ENCODE assay signal across 1 cellular context in genomic region chr16:81767987-81768592, GRCh38.
A peak's percentile ranks its signal among the peaks of the same experiment; 100 is the strongest.
TF ChIP-seq lines count a peak whose summit lies in the region.

No MANE protein-coding gene starts in this region.

TF ChIP-seq in HepG2, 621 proteins besides CTCF, POLR2A, EP300 and RAD21 (continued from another document and continues in another):
- TF ChIP-seq ZNF280D (CRISPR knock-in tag; IDR thresholded peaks at IDR 0.05), result peak; percentile 46; the same call in 1 of the 2 replicates
- peak; percentile 87 for TF ChIP-seq ZNF614 (CRISPR knock-in tag; IDR thresholded peaks at IDR 0.05; ENCODE audit: borderline replicate concordance)
- TF ChIP-seq ZNF383 (CRISPR knock-in tag; IDR thresholded peaks at IDR 0.05; ENCODE audit: borderline replicate concordance), result no peak
- TF ChIP-seq, protein P1, sequence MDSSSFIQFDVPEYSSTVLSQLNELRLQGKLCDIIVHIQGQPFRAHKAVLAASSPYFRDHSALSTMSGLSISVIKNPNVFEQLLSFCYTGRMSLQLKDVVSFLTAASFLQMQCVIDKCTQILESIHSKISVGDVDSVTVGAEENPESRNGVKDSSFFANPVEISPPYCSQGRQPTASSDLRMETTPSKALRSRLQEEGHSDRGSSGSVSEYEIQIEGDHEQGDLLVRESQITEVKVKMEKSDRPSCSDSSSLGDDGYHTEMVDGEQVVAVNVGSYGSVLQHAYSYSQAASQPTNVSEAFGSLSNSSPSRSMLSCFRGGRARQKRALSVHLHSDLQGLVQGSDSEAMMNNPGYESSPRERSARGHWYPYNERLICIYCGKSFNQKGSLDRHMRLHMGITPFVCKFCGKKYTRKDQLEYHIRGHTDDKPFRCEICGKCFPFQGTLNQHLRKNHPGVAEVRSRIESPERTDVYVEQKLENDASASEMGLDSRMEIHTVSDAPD (CRISPR knock-in tag; IDR thresholded peaks at IDR 0.05), result no peak
- TF ChIP-seq, protein P2, sequence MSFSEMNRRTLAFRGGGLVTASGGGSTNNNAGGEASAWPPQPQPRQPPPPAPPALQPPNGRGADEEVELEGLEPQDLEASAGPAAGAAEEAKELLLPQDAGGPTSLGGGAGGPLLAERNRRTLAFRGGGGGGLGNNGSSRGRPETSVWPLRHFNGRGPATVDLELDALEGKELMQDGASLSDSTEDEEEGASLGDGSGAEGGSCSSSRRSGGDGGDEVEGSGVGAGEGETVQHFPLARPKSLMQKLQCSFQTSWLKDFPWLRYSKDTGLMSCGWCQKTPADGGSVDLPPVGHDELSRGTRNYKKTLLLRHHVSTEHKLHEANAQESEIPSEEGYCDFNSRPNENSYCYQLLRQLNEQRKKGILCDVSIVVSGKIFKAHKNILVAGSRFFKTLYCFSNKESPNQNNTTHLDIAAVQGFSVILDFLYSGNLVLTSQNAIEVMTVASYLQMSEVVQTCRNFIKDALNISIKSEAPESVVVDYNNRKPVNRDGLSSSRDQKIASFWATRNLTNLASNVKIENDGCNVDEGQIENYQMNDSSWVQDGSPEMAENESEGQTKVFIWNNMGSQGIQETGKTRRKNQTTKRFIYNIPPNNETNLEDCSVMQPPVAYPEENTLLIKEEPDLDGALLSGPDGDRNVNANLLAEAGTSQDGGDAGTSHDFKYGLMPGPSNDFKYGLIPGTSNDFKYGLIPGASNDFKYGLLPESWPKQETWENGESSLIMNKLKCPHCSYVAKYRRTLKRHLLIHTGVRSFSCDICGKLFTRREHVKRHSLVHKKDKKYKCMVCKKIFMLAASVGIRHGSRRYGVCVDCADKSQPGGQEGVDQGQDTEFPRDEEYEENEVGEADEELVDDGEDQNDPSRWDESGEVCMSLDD (CRISPR knock-in tag; IDR thresholded peaks at IDR 0.05; ENCODE audit: borderline replicate concordance), result no peak
- TF ChIP-seq ZNF552 (CRISPR knock-in tag; IDR thresholded peaks at IDR 0.05; ENCODE audit: borderline replicate concordance), result no peak
- TF ChIP-seq SRSF4 (IDR thresholded peaks at IDR 0.05; ENCODE audit: low read depth, low read length, poor library complexity, severe bottlenecking), result no peak
- TF ChIP-seq SIN3A (IDR thresholded peaks at IDR 0.05; ENCODE audit: borderline replicate concordance, low read depth, low read length), result peak; percentile 67; the same call in 1 of the 2 replicates
- TF ChIP-seq FOXA1 (IDR thresholded peaks at IDR 0.05), result peak; percentile 95
- TF ChIP-seq FOXA1 (CRISPR knock-in tag; IDR thresholded peaks at IDR 0.05), result peak; percentile 93
- 0 out of 2 replicates have a peak, but pooled peaks have one; percentile 25 for TF ChIP-seq ZNF512B (CRISPR knock-in tag; IDR thresholded peaks at IDR 0.05; ENCODE audit: borderline replicate concordance)
- no peak for TF ChIP-seq STAT5B (CRISPR knock-in tag; IDR thresholded peaks at IDR 0.05)
- no peak for TF ChIP-seq DMTF1 (CRISPR knock-in tag; IDR thresholded peaks at IDR 0.05)
- peak; percentile 83; the same call in 1 of the 2 replicates for TF ChIP-seq MLX (CRISPR knock-in tag; IDR thresholded peaks at IDR 0.05)
- TF ChIP-seq ZNF484 (CRISPR knock-in tag; IDR thresholded peaks at IDR 0.05; ENCODE audit: borderline replicate concordance, low read depth), result no peak
- TF ChIP-seq MAZ (IDR thresholded peaks at IDR 0.05; ENCODE audit: borderline replicate concordance, low read depth, low read length), result no peak
- 0 out of 2 replicates have a peak, but pooled peaks have one; percentile 15 for TF ChIP-seq MAZ (CRISPR knock-in tag; IDR thresholded peaks at IDR 0.05; ENCODE audit: low read depth)
- peak; percentile 87 for TF ChIP-seq PHF5A (CRISPR knock-in tag; IDR thresholded peaks at IDR 0.05; ENCODE audit: low read depth, unreplicated experiment)
- peak; percentile 83; the same call in 1 of the 2 replicates for TF ChIP-seq GATA4 (IDR thresholded peaks at IDR 0.05; ENCODE audit: borderline replicate concordance, low read depth)
- peak; percentile 91 for TF ChIP-seq HMG20B (CRISPR knock-in tag; conservative IDR thresholded peaks at IDR 0.05)
- TF ChIP-seq SNAPC2 (CRISPR knock-in tag; IDR thresholded peaks at IDR 0.05), result no peak
- TF ChIP-seq, protein P3, sequence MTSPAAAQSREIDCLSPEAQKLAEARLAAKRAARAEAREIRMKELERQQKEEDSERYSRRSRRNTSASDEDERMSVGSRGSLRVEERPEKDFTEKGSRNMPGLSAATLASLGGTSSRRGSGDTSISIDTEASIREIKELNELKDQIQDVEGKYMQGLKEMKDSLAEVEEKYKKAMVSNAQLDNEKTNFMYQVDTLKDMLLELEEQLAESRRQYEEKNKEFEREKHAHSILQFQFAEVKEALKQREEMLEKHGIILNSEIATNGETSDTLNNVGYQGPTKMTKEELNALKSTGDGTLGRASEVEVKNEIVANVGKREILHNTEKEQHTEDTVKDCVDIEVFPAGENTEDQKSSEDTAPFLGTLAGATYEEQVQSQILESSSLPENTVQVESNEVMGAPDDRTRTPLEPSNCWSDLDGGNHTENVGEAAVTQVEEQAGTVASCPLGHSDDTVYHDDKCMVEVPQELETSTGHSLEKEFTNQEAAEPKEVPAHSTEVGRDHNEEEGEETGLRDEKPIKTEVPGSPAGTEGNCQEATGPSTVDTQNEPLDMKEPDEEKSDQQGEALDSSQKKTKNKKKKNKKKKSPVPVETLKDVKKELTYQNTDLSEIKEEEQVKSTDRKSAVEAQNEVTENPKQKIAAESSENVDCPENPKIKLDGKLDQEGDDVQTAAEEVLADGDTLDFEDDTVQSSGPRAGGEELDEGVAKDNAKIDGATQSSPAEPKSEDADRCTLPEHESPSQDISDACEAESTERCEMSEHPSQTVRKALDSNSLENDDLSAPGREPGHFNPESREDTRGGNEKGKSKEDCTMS (CRISPR knock-in tag; conservative IDR thresholded peaks at IDR 0.05), result no peak
- no peak for TF ChIP-seq ZNF354B (CRISPR knock-in tag; IDR thresholded peaks at IDR 0.05)
- TF ChIP-seq ZNF251 (CRISPR knock-in tag; IDR thresholded peaks at IDR 0.05), result no peak
- peak; percentile 72; the same call in 1 of the 2 replicates for TF ChIP-seq NCOR1 (IDR thresholded peaks at IDR 0.05; ENCODE audit: borderline replicate concordance, low read length)
- TF ChIP-seq, protein P4, sequence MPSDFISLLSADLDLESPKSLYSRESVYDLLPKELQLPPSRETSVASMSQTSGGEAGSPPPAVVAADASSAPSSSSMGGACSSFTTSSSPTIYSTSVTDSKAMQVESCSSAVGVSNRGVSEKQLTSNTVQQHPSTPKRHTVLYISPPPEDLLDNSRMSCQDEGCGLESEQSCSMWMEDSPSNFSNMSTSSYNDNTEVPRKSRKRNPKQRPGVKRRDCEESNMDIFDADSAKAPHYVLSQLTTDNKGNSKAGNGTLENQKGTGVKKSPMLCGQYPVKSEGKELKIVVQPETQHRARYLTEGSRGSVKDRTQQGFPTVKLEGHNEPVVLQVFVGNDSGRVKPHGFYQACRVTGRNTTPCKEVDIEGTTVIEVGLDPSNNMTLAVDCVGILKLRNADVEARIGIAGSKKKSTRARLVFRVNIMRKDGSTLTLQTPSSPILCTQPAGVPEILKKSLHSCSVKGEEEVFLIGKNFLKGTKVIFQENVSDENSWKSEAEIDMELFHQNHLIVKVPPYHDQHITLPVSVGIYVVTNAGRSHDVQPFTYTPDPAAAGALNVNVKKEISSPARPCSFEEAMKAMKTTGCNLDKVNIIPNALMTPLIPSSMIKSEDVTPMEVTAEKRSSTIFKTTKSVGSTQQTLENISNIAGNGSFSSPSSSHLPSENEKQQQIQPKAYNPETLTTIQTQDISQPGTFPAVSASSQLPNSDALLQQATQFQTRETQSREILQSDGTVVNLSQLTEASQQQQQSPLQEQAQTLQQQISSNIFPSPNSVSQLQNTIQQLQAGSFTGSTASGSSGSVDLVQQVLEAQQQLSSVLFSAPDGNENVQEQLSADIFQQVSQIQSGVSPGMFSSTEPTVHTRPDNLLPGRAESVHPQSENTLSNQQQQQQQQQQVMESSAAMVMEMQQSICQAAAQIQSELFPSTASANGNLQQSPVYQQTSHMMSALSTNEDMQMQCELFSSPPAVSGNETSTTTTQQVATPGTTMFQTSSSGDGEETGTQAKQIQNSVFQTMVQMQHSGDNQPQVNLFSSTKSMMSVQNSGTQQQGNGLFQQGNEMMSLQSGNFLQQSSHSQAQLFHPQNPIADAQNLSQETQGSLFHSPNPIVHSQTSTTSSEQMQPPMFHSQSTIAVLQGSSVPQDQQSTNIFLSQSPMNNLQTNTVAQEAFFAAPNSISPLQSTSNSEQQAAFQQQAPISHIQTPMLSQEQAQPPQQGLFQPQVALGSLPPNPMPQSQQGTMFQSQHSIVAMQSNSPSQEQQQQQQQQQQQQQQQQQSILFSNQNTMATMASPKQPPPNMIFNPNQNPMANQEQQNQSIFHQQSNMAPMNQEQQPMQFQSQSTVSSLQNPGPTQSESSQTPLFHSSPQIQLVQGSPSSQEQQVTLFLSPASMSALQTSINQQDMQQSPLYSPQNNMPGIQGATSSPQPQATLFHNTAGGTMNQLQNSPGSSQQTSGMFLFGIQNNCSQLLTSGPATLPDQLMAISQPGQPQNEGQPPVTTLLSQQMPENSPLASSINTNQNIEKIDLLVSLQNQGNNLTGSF (CRISPR knock-in tag; IDR thresholded peaks at IDR 0.05), result no peak
- TF ChIP-seq ZNF382 (CRISPR knock-in tag; IDR thresholded peaks at IDR 0.05; ENCODE audit: borderline replicate concordance), result no peak
- TF ChIP-seq SALL2 (CRISPR knock-in tag; IDR thresholded peaks at IDR 0.05), result no peak
- TF ChIP-seq, protein P5, sequence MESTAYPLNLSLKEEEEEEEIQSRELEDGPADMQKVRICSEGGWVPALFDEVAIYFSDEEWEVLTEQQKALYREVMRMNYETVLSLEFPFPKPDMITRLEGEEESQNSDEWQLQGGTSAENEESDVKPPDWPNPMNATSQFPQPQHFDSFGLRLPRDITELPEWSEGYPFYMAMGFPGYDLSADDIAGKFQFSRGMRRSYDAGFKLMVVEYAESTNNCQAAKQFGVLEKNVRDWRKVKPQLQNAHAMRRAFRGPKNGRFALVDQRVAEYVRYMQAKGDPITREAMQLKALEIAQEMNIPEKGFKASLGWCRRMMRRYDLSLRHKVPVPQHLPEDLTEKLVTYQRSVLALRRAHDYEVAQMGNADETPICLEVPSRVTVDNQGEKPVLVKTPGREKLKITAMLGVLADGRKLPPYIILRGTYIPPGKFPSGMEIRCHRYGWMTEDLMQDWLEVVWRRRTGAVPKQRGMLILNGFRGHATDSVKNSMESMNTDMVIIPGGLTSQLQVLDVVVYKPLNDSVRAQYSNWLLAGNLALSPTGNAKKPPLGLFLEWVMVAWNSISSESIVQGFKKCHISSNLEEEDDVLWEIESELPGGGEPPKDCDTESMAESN (CRISPR knock-in tag; conservative IDR thresholded peaks at IDR 0.05), result no peak
